ENCODE assay signal across 1 cellular context in genomic region chr5:181241393-181241975, GRCh38.
TF ChIP-seq lines count a peak whose summit lies in the region.

No MANE protein-coding gene starts in this region.

TF ChIP-seq in HepG2, 621 proteins besides CTCF, POLR2A, EP300 and RAD21 (continues in another document):
- TF ChIP-seq ZBTB34 (CRISPR knock-in tag; IDR thresholded peaks at IDR 0.05), result no peak
- TF ChIP-seq MTA1 (CRISPR knock-in tag; IDR thresholded peaks at IDR 0.05; ENCODE audit: borderline replicate concordance), result no peak
- no peak for TF ChIP-seq HOXA7 (CRISPR knock-in tag; IDR thresholded peaks at IDR 0.05)
- peak; percentile 29 for TF ChIP-seq FOSL2 (CRISPR knock-in tag; IDR thresholded peaks at IDR 0.05)
- no peak for TF ChIP-seq ZNF224 (CRISPR knock-in tag; IDR thresholded peaks at IDR 0.05)
- TF ChIP-seq HMGXB3 (CRISPR knock-in tag; IDR thresholded peaks at IDR 0.05; ENCODE audit: borderline replicate concordance), result no peak
- no peak; the same call in 1 of the 2 replicates for TF ChIP-seq HOMEZ (CRISPR knock-in tag; IDR thresholded peaks at IDR 0.05; ENCODE audit: low read depth)
- no peak for TF ChIP-seq STAT6 (CRISPR knock-in tag; IDR thresholded peaks at IDR 0.05; ENCODE audit: borderline replicate concordance)
- no peak for TF ChIP-seq USF2 (IDR thresholded peaks at IDR 0.05; ENCODE audit: low read depth, low read length)
- no peak for TF ChIP-seq USF2 (CRISPR knock-in tag; IDR thresholded peaks at IDR 0.05; ENCODE audit: borderline replicate concordance)
- TF ChIP-seq FIP1L1 (IDR thresholded peaks at IDR 0.05; ENCODE audit: borderline replicate concordance, insufficient read depth, low read depth, low read length), result no peak
- no peak for TF ChIP-seq ZNF883 (CRISPR knock-in tag; IDR thresholded peaks at IDR 0.05; ENCODE audit: not compliant biosample characterization)
- TF ChIP-seq ZNF770 (CRISPR knock-in tag; IDR thresholded peaks at IDR 0.05), result no peak
- no peak; the same call in 1 of the 2 replicates for TF ChIP-seq TAF1 (CRISPR knock-in tag; IDR thresholded peaks at IDR 0.05)
- TF ChIP-seq PAXIP1 (CRISPR knock-in tag; conservative IDR thresholded peaks at IDR 0.05), result no peak
- no peak for TF ChIP-seq ZMYM3 (CRISPR knock-in tag; IDR thresholded peaks at IDR 0.05)
- no peak for TF ChIP-seq SOX6 (IDR thresholded peaks at IDR 0.05)
- TF ChIP-seq SOX6 (CRISPR knock-in tag; IDR thresholded peaks at IDR 0.05), result no peak; the same call in 1 of the 2 replicates
- no peak for TF ChIP-seq SIX4 (CRISPR knock-in tag; IDR thresholded peaks at IDR 0.05)
- TF ChIP-seq POLR2AphosphoS2 (IDR thresholded peaks at IDR 0.05; ENCODE audit: low read depth, low read length), result no peak
- no peak for TF ChIP-seq MLX (CRISPR knock-in tag; IDR thresholded peaks at IDR 0.05)
- TF ChIP-seq IKZF4 (CRISPR knock-in tag; IDR thresholded peaks at IDR 0.05; ENCODE audit: borderline replicate concordance, low read depth, not compliant biosample characterization), result no peak
- no peak for TF ChIP-seq ZNF773 (CRISPR knock-in tag; IDR thresholded peaks at IDR 0.05; ENCODE audit: borderline replicate concordance)
- no peak for TF ChIP-seq ZNF879 (CRISPR knock-in tag; IDR thresholded peaks at IDR 0.05)
